ENCODE assay signal across 29 cellular contexts in the genomic region with DNA sequence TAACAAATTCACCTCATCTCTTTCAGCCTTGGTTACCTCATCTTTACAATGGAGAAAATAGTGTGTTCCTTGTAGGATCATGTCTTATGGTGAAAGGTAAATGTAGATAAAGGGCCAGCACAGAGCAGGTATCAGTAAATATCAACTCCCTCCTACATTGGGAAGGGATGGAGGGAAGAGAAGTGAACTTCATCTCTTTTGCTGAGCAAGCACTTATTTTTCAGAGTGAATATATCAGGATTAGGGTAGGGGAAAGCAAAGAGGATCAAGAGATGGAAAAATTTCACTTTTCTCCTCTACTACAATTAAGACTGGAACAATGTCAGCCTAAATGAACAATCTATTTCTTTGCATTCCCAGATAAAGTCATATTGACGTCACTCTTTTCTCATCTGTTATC.
"Had no signal": no experiment of that assay in that cellular context is flagged by ENCODE, and none has a peak within 500 bp of the region (broad histone marks: within the 10 kb centered on the region; RNA-seq: fewer than 3 reads in every experiment).

No MANE protein-coding gene starts in this region.

- H3K27me3 ChIP-seq: adrenal gland, ascending aorta, breast epithelium, cardiac muscle cell, colonic mucosa, dorsolateral prefrontal cortex had no signal

- H3K4me3 ChIP-seq: adrenal gland, ascending aorta, breast epithelium, cardiac muscle cell, colonic mucosa, dorsolateral prefrontal cortex had no signal

- H3K9me3 ChIP-seq: adrenal gland, ascending aorta, breast epithelium, colonic mucosa had no signal

- DNase-seq: activated B cell treated with CpG ODN at 0.5 μM for 24 hours; activated CD4-positive, alpha-beta T cell treated with anti-CD3 and anti-CD28 coated beads for 48 hours; activated CD4-positive, alpha-beta T cell treated with anti-CD3 and anti-CD28 coated beads, Interleukin-2, amount 50 U/mL, for 1 hour; activated CD4-positive, alpha-beta T cell treated with anti-CD3 and anti-CD28 coated beads, Interleukin-2, amount 50 U/mL, for 48 hours; activated CD8-positive, alpha-beta memory T cell treated with anti-CD3 and anti-CD28 coated beads for 24 hours; activated CD8-positive, alpha-beta T cell treated with anti-CD3 and anti-CD28 coated beads for 36 hours; activated effector memory CD4-positive, alpha-beta T cell treated with anti-CD3 and anti-CD28 coated beads, Interleukin-2, amount 50 U/mL, for 16 hours; activated naive CD4-positive, alpha-beta T cell treated with anti-CD3 and anti-CD28 coated beads for 36 hours; activated naive CD8-positive, alpha-beta T cell treated with anti-CD3 and anti-CD28 coated beads for 36 hours; activated naive CD8-positive, alpha-beta T cell treated with anti-CD3 and anti-CD28 coated beads, Interleukin-2, amount 50 U/mL, for 24 hours; activated T-cell treated with anti-CD3 and anti-CD28 coated beads, Interleukin-2, amount 50 U/mL, for 4 hours; adrenal gland; central memory CD4-positive, alpha-beta T cell; cerebellar nuclear complex; colonic mucosa; dorsolateral prefrontal cortex; effector memory CD4-positive, alpha-beta T cell; endodermal cell; foreskin fibroblast; head of caudate nucleus; T-helper 17 cell; T1000 had no signal

- FAIRE-seq: frontal cortex had no signal

- H3K27ac ChIP-seq: adrenal gland, ascending aorta, breast epithelium, cardiac muscle cell, colonic mucosa, WERI-Rb-1 had no signal

- H3K4me1 ChIP-seq: ascending aorta, breast epithelium, colonic mucosa had no signal

- ATAC-seq: activated CD4-positive, CD25-positive, alpha-beta regulatory T cell treated with anti-CD3 and anti-CD28 coated beads, Interleukin-2, amount 50 U/mL, for 24 hours; activated CD8-positive, alpha-beta T cell treated with anti-CD3 and anti-CD28 coated beads for 36 hours; activated naive CD8-positive, alpha-beta T cell treated with anti-CD3 and anti-CD28 coated beads, Interleukin-2, amount 50 U/mL, for 24 hours; activated T-cell treated with anti-CD3 and anti-CD28 coated beads, Interleukin-2, amount 50 U/mL, for 4 hours; activated T-helper 17 cell treated with anti-CD3 and anti-CD28 coated beads, Interleukin-2, amount 50 U/mL, for 72 hours; T-helper 17 cell had no signal

- H3K36me3 ChIP-seq: adrenal gland, ascending aorta, breast epithelium, cardiac muscle cell, colonic mucosa, WERI-Rb-1 had no signal
